Comparison of ENCODE assay signal across 8 cellular contexts in genomic region chr10:5629789-5630436, GRCh38. TPM values are rescaled to one million over a fixed set of nuclear protein-coding genes. Genes with fewer than 3 reads are reported as not detected.
DNase-seq lines count a peak whose midpoint lies in the region; ATAC-seq and TF ChIP-seq lines count a peak whose summit lies in the region.

No MANE protein-coding gene starts in this region.

- H3K27ac ChIP-seq in right cardiac atrium (ENCODE audit: low read length) (no peak overlapping the region), sigmoid colon (no peak overlapping the region)

- TF ChIP-seq CTCF in sigmoid colon (IDR thresholded peaks at IDR 0.05): peak; percentile 13 to 74 (median 70)

- H3K36me3 ChIP-seq in sigmoid colon: no peaks in the 10 kb centered on the region

- DNase-seq in GF-D8 (lab: John Stamatoyannopoulos, UW): peak; percentile 7
- DNase-seq in LHCN-M2 (ENCODE audit: low read depth): peak; percentile 79
- DNase-seq in T follicular helper cell (ENCODE audit: low read depth): peak; percentile 73
- DNase-seq in amniotic epithelial cell (ENCODE audit: low read depth): peak; percentile 73
- peak; percentile 77 to 94 (median 91) for DNase-seq in right cardiac atrium
- peak; percentile 82 for DNase-seq in sigmoid colon
- DNase-seq in cortex of kidney (lab: John Stamatoyannopoulos, UW): no peak

- H3K27me3 ChIP-seq in right cardiac atrium (ENCODE audit: control insufficient read depth, insufficient read depth) (no peaks in the 10 kb centered on the region), sigmoid colon (no peaks in the 10 kb centered on the region)

- no peaks in the 10 kb centered on the region for H3K9me3 ChIP-seq in right cardiac atrium (ENCODE audit: control insufficient read depth, low read length)
- H3K9me3 ChIP-seq in sigmoid colon: no peaks in the 10 kb centered on the region

- TF ChIP-seq EP300 in sigmoid colon (IDR thresholded peaks at IDR 0.05): no peak

- intact Hi-C loops in right cardiac atrium (cut with DNase I) (no loop called here), sigmoid colon (cut with DNase I) (no loop called here)

- WGBS in right cardiac atrium: 55% methylated on average over 14 of the region's 14 CpGs
- 50 to 54% methylated on average over 14 of the region's 14 CpGs for WGBS in sigmoid colon, 2 donors

- H3K4me3 ChIP-seq in right cardiac atrium (ENCODE audit: low read length) (no peak overlapping the region), sigmoid colon (no peak overlapping the region)

- ATAC-seq in GM21786 (IDR thresholded peaks at IDR 0.05; ENCODE audit: unreplicated experiment): peak; percentile 71
- peak; percentile 80 to 84 for ATAC-seq in right cardiac atrium

- H3K4me1 ChIP-seq in right cardiac atrium (ENCODE audit: control insufficient read depth, insufficient read depth, low read length) (no peaks in the 10 kb centered on the region), sigmoid colon (peaks cover 0 to 20% (median 12%) of the 10 kb centered on the region in 4 donors)

- no peak for TF ChIP-seq POLR2A in sigmoid colon (IDR thresholded peaks at IDR 0.05)

RNA-seq across cellular contexts. Expression of gene ASB13, which starts 36.5 kb away (rescaled TPM):
- total RNA-seq in LHCN-M2 (2014; rRNA removed) (9.5 and 10.3 TPM in 2 replicates), right cardiac atrium (10 to 100 TPM; 15.0 to 20.6 (median 17.5) TPM), sigmoid colon (10 to 100 TPM; 13.2 to 23.5 (median 17.1) TPM)
- polyA plus RNA-seq in LHCN-M2 (2012): 5.2 TPM
- polyA plus RNA-seq in right cardiac atrium (17.1 TPM), sigmoid colon (10 to 100 TPM; 26.5 to 52.0 (median 48.0) TPM)

RNA-seq across cellular contexts. Expression of gene TASOR2, which starts 54.7 kb away (rescaled TPM):
- total RNA-seq in LHCN-M2 (2014; rRNA removed): 46.0 and 56.6 TPM in 2 replicates
- 8.5 TPM for polyA plus RNA-seq in LHCN-M2 (2012)
- 10 to 100 TPM; 41.1 to 51.7 (median 49.3) TPM for total RNA-seq in right cardiac atrium
- polyA plus RNA-seq in right cardiac atrium: 9.7 TPM
- 10 to 100 TPM; 56.6 to 66.7 (median 58.8) TPM for total RNA-seq in sigmoid colon
- 10 to 100 TPM in 1 of 3 donors, 1 to 10 TPM in 2; 3.5 to 12.7 (median 4.8) TPM for polyA plus RNA-seq in sigmoid colon
